12 cellular contexts compared by ENCODE assay signal in the genomic region with DNA sequence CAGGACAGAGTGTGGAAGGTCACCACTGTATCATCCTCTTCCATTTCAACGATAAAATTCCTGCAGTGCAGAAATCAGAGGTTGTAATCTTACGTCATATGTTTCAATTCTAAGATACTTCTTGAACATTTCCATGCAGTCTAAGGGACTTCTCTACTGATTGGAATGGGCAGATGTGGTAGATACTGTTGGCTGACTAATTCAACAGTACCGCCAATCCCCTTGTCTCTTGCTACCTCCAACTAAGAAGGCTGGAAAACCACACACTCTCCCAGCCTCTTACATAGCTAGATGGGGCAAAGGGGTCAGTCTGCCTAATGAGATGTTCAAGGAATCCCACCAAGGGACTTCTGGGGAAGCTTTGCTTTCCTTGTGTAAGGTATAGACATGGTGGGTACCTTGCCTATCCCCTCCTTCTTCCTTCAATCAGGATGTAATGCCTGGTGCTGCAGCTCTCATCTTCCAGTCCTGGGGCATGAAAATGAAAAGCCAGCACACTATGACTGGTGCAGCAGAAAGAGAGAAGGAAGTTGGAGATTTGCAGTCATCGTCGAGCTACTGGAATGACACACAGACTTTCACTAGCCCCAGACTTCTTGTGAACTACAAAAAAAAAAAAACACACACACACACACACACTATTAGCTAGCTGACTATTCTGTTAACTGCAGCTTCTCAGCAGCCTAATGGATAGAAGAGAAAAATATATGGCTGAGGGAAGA.
DNase-seq lines count a peak whose midpoint lies in the region; ATAC-seq lines count a peak whose summit lies in the region.
"Had no signal": no experiment of that assay in that cellular context is flagged by ENCODE, and none has a peak within 500 bp of the region (broad histone marks: within the 10 kb centered on the region; RNA-seq: fewer than 3 reads in every experiment).

No MANE protein-coding gene starts in this region.

- ATAC-seq in activated CD4-positive, alpha-beta T cell treated with anti-CD3 and anti-CD28 coated beads for 36 hours, result peak; percentile 44
- ATAC-seq in GM19351 (IDR thresholded peaks at IDR 0.05; ENCODE audit: unreplicated experiment) (peak; percentile 51), HG03378 (IDR thresholded peaks at IDR 0.05; ENCODE audit: unreplicated experiment) (peak; percentile 43), right cardiac atrium (peak in 1 of 2 donors; percentile 5)
- ATAC-seq: K562, T-helper 17 cell had no signal

- H3K36me3 Mint-ChIP-seq in activated CD4-positive, alpha-beta T cell treated with anti-CD3 and anti-CD28 coated beads for 36 hours (ENCODE audit: low read depth), result no peaks in the 10 kb centered on the region

- H3K4me1 Mint-ChIP-seq in activated CD4-positive, alpha-beta T cell treated with anti-CD3 and anti-CD28 coated beads for 36 hours, result peaks cover 92% of the 10 kb centered on the region

- no peak overlapping the region for H3K4me3 ChIP-seq in right cardiac atrium (ENCODE audit: low read length)
- H3K4me3 ChIP-seq: K562 had no signal

- no peaks in the 10 kb centered on the region for H3K9me3 ChIP-seq in right cardiac atrium (ENCODE audit: control insufficient read depth, low read length)

- CTCF ChIA-PET in activated CD4-positive, alpha-beta T cell treated with anti-CD3 and anti-CD28 coated beads for 36 hours (lab: Charles Lee), result interaction anchor here (0.6 to 3.6 kb wide), 10 partner anchors 11 to 219 kb away, joined by 3 to 15 read pairs (median 4); no protein-coding TSS in a partner anchor

- H3K4me3 Mint-ChIP-seq in activated CD4-positive, alpha-beta T cell treated with anti-CD3 and anti-CD28 coated beads for 36 hours, result no peak overlapping the region
- H3K4me3 Mint-ChIP-seq: T-helper 17 cell had no signal

- intact Hi-C loops in activated CD4-positive, alpha-beta T cell treated with anti-CD3 and anti-CD28 coated beads for 36 hours (cut with DNase I, micrococcal nuclease), result loop anchor here (1.0 to 5.0 kb wide), 11 partner anchors 56 to 1542 kb away; a partner anchor contains a TSS
- intact Hi-C loops in right cardiac atrium (cut with DNase I), result no loop called here

- H3K27me3 ChIP-seq in right cardiac atrium (ENCODE audit: control insufficient read depth, insufficient read depth), result no peaks in the 10 kb centered on the region

- DNase-seq in activated CD4-positive, alpha-beta T cell treated with anti-CD3 and anti-CD28 coated beads for 36 hours, result peak; percentile 71
- DNase-seq in activated CD4-positive, alpha-beta T cell treated with anti-CD3 and anti-CD28 coated beads for 4 hours, result no peak
- no peak for DNase-seq in right cardiac atrium
- DNase-seq in NCI-H526 (lab: John Stamatoyannopoulos, UW), result no peak
- no peak for DNase-seq in NCI-H345 (lab: John Stamatoyannopoulos, UW)
- DNase-seq in NOMO-1 treated with dmso at 0.1 percent for 144 hours (lab: John Stamatoyannopoulos, UW; ENCODE audit: unreplicated experiment), result no peak
- DNase-seq: ACHN, amniotic stem cell, T-helper 17 cell had no signal

- H3K9me3 Mint-ChIP-seq in activated CD4-positive, alpha-beta T cell treated with anti-CD3 and anti-CD28 coated beads for 36 hours (ENCODE audit: low read depth), result no peaks in the 10 kb centered on the region

- WGBS in right cardiac atrium, result 79% methylated on average over 5 of the region's 5 CpGs

- POLR2A ChIA-PET in activated CD4-positive, alpha-beta T cell treated with anti-CD3 and anti-CD28 coated beads for 36 hours (lab: Charles Lee), result interaction anchor here (0.7 to 1.6 kb wide), 3 partner anchors 126 to 494 kb away, joined by 3 to 9 read pairs (median 7); no protein-coding TSS in a partner anchor

- peak overlapping the region; percentile 76 for H3K27ac Mint-ChIP-seq in activated CD4-positive, alpha-beta T cell treated with anti-CD3 and anti-CD28 coated beads for 36 hours
- H3K27ac Mint-ChIP-seq: T-helper 17 cell had no signal

- peak overlapping the region; percentile 87 for H3K27ac ChIP-seq in right cardiac atrium (ENCODE audit: low read length)

- H3K4me1 ChIP-seq in right cardiac atrium (ENCODE audit: control insufficient read depth, insufficient read depth, low read length), result peaks cover 2% of the 10 kb centered on the region

- no peaks in the 10 kb centered on the region for H3K27me3 Mint-ChIP-seq in activated CD4-positive, alpha-beta T cell treated with anti-CD3 and anti-CD28 coated beads for 36 hours
- H3K27me3 Mint-ChIP-seq: T-helper 17 cell had no signal

Comparison
In these comparisons a context has a peak if more than half of its experiments do, and no peak if none do; other contexts are left out.
1. intact Hi-C loops: an anchor here in activated CD4-positive, alpha-beta T cell treated with anti-CD3 and anti-CD28 coated beads for 36 hours (1.0 to 5.0 kb wide); none called in right cardiac atrium.